Comparison of ENCODE assay signal across 1 cellular context in genomic region chr1:205255941-205256780, GRCh38.
A peak's percentile ranks its signal among the peaks of the same experiment; 100 is the strongest.
TF ChIP-seq lines count a peak whose summit lies in the region.

No MANE protein-coding gene starts in this region.

TF ChIP-seq in HepG2, 621 proteins besides CTCF, POLR2A, EP300 and RAD21 (continued from another document):
- TF ChIP-seq, protein P1, sequence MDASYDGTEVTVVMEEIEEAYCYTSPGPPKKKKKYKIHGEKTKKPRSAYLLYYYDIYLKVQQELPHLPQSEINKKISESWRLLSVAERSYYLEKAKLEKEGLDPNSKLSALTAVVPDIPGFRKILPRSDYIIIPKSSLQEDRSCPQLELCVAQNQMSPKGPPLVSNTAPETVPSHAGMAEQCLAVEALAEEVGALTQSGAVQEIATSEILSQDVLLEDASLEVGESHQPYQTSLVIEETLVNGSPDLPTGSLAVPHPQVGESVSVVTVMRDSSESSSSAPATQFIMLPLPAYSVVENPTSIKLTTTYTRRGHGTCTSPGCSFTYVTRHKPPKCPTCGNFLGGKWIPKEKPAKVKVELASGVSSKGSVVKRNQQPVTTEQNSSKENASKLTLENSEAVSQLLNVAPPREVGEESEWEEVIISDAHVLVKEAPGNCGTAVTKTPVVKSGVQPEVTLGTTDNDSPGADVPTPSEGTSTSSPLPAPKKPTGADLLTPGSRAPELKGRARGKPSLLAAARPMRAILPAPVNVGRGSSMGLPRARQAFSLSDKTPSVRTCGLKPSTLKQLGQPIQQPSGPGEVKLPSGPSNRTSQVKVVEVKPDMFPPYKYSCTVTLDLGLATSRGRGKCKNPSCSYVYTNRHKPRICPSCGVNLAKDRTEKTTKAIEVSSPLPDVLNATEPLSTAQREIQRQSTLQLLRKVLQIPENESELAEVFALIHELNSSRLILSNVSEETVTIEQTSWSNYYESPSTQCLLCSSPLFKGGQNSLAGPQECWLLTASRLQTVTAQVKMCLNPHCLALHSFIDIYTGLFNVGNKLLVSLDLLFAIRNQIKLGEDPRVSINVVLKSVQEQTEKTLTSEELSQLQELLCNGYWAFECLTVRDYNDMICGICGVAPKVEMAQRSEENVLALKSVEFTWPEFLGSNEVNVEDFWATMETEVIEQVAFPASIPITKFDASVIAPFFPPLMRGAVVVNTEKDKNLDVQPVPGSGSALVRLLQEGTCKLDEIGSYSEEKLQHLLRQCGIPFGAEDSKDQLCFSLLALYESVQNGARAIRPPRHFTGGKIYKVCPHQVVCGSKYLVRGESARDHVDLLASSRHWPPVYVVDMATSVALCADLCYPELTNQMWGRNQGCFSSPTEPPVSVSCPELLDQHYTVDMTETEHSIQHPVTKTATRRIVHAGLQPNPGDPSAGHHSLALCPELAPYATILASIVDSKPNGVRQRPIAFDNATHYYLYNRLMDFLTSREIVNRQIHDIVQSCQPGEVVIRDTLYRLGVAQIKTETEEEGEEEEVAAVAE (CRISPR knock-in tag; IDR thresholded peaks at IDR 0.05; ENCODE audit: borderline replicate concordance): no peak
- TF ChIP-seq CREB3 (CRISPR knock-in tag; IDR thresholded peaks at IDR 0.05) (no peak), ZEB1 (IDR thresholded peaks at IDR 0.05; ENCODE audit: insufficient replicate concordance, low read depth) (no peak), BRCA1 (CRISPR knock-in tag; IDR thresholded peaks at IDR 0.05) (no peak), FOSL1 (CRISPR knock-in tag; IDR thresholded peaks at IDR 0.05; ENCODE audit: borderline replicate concordance) (no peak), ZNF205 (CRISPR knock-in tag; IDR thresholded peaks at IDR 0.05) (0 out of 2 replicates have a peak, but pooled peaks have one; percentile 35), NPAS2 (CRISPR knock-in tag; IDR thresholded peaks at IDR 0.05; ENCODE audit: borderline replicate concordance) (no peak), MTA3 (CRISPR knock-in tag; IDR thresholded peaks at IDR 0.05) (no peak)
- TF ChIP-seq, protein P2, sequence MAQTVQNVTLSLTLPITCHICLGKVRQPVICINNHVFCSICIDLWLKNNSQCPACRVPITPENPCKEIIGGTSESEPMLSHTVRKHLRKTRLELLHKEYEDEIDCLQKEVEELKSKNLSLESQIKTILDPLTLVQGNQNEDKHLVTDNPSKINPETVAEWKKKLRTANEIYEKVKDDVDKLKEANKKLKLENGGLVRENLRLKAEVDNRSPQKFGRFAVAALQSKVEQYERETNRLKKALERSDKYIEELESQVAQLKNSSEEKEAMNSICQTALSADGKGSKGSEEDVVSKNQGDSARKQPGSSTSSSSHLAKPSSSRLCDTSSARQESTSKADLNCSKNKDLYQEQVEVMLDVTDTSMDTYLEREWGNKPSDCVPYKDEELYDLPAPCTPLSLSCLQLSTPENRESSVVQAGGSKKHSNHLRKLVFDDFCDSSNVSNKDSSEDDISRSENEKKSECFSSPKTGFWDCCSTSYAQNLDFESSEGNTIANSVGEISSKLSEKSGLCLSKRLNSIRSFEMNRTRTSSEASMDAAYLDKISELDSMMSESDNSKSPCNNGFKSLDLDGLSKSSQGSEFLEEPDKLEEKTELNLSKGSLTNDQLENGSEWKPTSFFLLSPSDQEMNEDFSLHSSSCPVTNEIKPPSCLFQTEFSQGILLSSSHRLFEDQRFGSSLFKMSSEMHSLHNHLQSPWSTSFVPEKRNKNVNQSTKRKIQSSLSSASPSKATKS (CRISPR knock-in tag; IDR thresholded peaks at IDR 0.05): no peak
